Comparison of ENCODE assay signal across 8 cellular contexts in the genomic region with DNA sequence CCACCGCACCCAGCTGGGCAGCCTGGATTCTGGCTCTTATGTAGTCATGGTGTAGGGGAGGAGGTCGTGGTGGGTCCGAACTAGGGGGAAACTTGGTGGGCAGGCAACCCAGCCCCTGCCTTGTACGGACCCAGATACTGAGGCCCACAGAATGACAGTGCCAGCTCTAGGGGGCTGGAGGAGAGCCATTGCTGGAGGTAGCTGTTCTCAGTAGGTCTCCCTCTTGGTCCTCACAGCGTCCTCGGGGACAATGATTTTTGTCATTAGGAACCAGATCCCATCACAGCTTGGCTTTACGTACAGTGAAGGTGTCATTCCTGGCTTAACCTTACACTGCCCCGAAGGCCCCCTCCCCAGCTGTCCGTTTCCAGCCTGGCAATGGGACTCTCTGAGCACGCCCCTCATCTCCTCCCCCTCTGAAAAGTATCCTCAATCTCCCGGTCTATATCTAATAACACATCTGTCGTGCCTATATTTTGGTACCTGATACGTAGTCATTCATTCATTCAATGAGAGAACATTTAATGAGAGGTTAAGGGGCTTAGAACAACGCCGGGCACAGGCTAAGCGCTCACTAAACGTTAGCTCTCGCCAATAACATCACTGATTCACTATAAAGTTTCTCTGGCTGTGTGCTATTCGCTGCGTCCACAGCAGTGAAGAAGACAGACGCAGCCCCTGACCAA. TPM values are rescaled to one million over a fixed set of nuclear protein-coding genes. Genes with fewer than 3 reads are reported as not detected.
A peak's percentile ranks its signal among the peaks of the same experiment; 100 is the strongest.
DNase-seq lines count a peak whose midpoint lies in the region; ATAC-seq and TF ChIP-seq lines count a peak whose summit lies in the region.

No MANE protein-coding gene starts in this region.

- H3K4me1 ChIP-seq in right atrium auricular region: peaks cover 0 to 39% of the 10 kb centered on the region in 2 donors
- peaks cover 27 to 39% (median 34%) of the 10 kb centered on the region in 3 donors for H3K4me1 ChIP-seq in skeletal muscle tissue (ENCODE audit: control insufficient read depth in 3 of 3, insufficient read depth in 3 of 3, low read length in 3 of 3)

- no peak for ATAC-seq in T-cell (replicated peaks in 1 of 4)
- ATAC-seq in GM18520 (IDR thresholded peaks at IDR 0.05; ENCODE audit: unreplicated experiment): no peak
- ATAC-seq in GM21576 (IDR thresholded peaks at IDR 0.05; ENCODE audit: unreplicated experiment): no peak

- no peaks in the 10 kb centered on the region; the same call in 1 of the 2 replicates for H3K36me3 ChIP-seq in H7 (replicated peaks; ENCODE audit: control insufficient read depth, insufficient read depth, low read length)
- no peaks in the 10 kb centered on the region for H3K36me3 ChIP-seq in right atrium auricular region
- H3K36me3 ChIP-seq in skeletal muscle tissue (ENCODE audit: control insufficient read depth in 3 of 3, insufficient read depth in 3 of 3, low read length in 3 of 3): no peaks in the 10 kb centered on the region

- H3K27me3 ChIP-seq in H7 (ENCODE audit: control insufficient read depth, insufficient read depth, low read length) (peaks cover 6% of the 10 kb centered on the region), right atrium auricular region (no peaks in the 10 kb centered on the region), skeletal muscle tissue (ENCODE audit: control insufficient read depth in 3 of 3, insufficient read depth in 3 of 3, low read length in 3 of 3) (no peaks in the 10 kb centered on the region)

- CTCF ChIA-PET in T-cell (lab: Charles Lee): interaction anchor here in 1 of 2 donors (0.6 to 1.0 kb wide), 4 partner anchors 15 to 166 kb away, joined by 3 to 6 read pairs (median 4); no protein-coding TSS in a partner anchor

- no peak for TF ChIP-seq CTCF in right atrium auricular region (IDR thresholded peaks at IDR 0.05)

- no peaks in the 10 kb centered on the region for H3K27me3 Mint-ChIP-seq in T-cell

- H3K9me3 ChIP-seq in right atrium auricular region (no peaks in the 10 kb centered on the region), skeletal muscle tissue (ENCODE audit: control insufficient read depth in 3 of 3, low read length in 3 of 3) (no peaks in the 10 kb centered on the region)

- peak overlapping the region; percentile 40 to 62 (median 58) for H3K9ac ChIP-seq in skeletal muscle tissue (ENCODE audit: low read depth in 1 of 3, low read length in 3 of 3)

- H3K27ac ChIP-seq in right atrium auricular region: peak overlapping the region; percentile 61 to 99
- H3K27ac ChIP-seq in skeletal muscle tissue (ENCODE audit: low read depth, low read length): peak overlapping the region; percentile 73

- POLR2A ChIA-PET in T-cell (lab: Charles Lee): no interaction called here

- H3K4me3 ChIP-seq in H7 (ENCODE audit: insufficient read depth, low read depth, low read length): peak overlapping the region; percentile 28; the same call in 1 of the 2 replicates
- H3K4me3 ChIP-seq in right atrium auricular region: peak overlapping the region in 1 of 2 donors; percentile 99
- H3K4me3 ChIP-seq in skeletal muscle tissue (ENCODE audit: low read length in 3 of 3): peak overlapping the region; percentile 51 to 76 (median 63)

- peak overlapping the region; percentile 83 to 88 for H3K27ac Mint-ChIP-seq in T-cell

- H3K4me1 Mint-ChIP-seq in T-cell: peaks cover 48 to 49% (median 49%) of the 10 kb centered on the region in 3 donors

- DNase-seq in H7 (no peak), T-cell (no peak), right atrium auricular region (ENCODE audit: low spot score) (no peak), cerebellum (ENCODE audit: low spot score) (no peak), RKO (ENCODE audit: low spot score) (no peak)

- H3K4me3 Mint-ChIP-seq in T-cell: peak overlapping the region; percentile 31 to 87 (median 64)

- no peaks in the 10 kb centered on the region for H3K9me3 Mint-ChIP-seq in T-cell

- peaks cover 4% of the 10 kb centered on the region for H3K36me3 Mint-ChIP-seq in T-cell

RNA-seq across cellular contexts. Expression of a gene that starts 0.6 kb away (rescaled TPM):
- 210 and 226 TPM in 2 replicates for total RNA-seq in H7 (2014; rRNA removed; shearing (Covaris generic))
- 100 to 1,000 TPM; 271 to 310 (median 279) TPM for total RNA-seq in T-cell
- total RNA-seq in right atrium auricular region: 100 to 1,000 TPM; 388 to 445 TPM
- 211 TPM for total RNA-seq in skeletal muscle tissue
- total RNA-seq in cerebellum: 595 TPM
